In genomic region chr4:794911-795725, GRCh38 we compare ENCODE assay signal across 13 cellular contexts. TPM values are rescaled to one million over a fixed set of nuclear protein-coding genes. Genes with fewer than 3 reads are reported as not detected.
DNase-seq lines count a peak whose midpoint lies in the region; ATAC-seq and TF ChIP-seq lines count a peak whose summit lies in the region.
"Had no signal": no experiment of that assay in that cellular context is flagged by ENCODE, and none has a peak within 500 bp of the region (broad histone marks: within the 10 kb centered on the region; RNA-seq: fewer than 3 reads in every experiment).

No MANE protein-coding gene starts in this region.

- peaks cover 28% of the 10 kb centered on the region for H3K27me3 Mint-ChIP-seq in activated CD8-positive, alpha-beta T cell treated with anti-CD3 and anti-CD28 coated beads for 36 hours
- H3K27me3 Mint-ChIP-seq in activated CD8-positive, alpha-beta T cell treated with anti-CD3 and anti-CD28 coated beads, Interleukin-2, amount 10 ng/mL, durations not matched to agents 7 days and 5 days (ENCODE audit: low read depth) = peaks cover 40% of the 10 kb centered on the region

- H3K4me1 Mint-ChIP-seq in activated CD8-positive, alpha-beta T cell treated with anti-CD3 and anti-CD28 coated beads for 36 hours (ENCODE audit: low read depth) = peaks cover 31% of the 10 kb centered on the region
- H3K4me1 Mint-ChIP-seq in activated CD8-positive, alpha-beta T cell treated with anti-CD3 and anti-CD28 coated beads, Interleukin-2, amount 10 ng/mL, durations not matched to agents 7 days and 5 days (ENCODE audit: low read depth) = peaks cover 45% of the 10 kb centered on the region

- H3K27ac ChIP-seq in OCI-LY7 (ENCODE audit: low read depth, low read length, poor library complexity, severe bottlenecking) (peak overlapping the region; percentile 83), right cardiac atrium (ENCODE audit: low read length) (no peak overlapping the region), smooth muscle cell (ENCODE audit: low read depth) (no peak overlapping the region), RWPE1 (no peak overlapping the region)
- H3K27ac ChIP-seq: brain microvascular endothelial cell, HL-60 had no signal

- H3K79me2 ChIP-seq in OCI-LY7 (ENCODE audit: insufficient read depth, low read depth, low read length) (no peaks in the 10 kb centered on the region), smooth muscle cell (ENCODE audit: low read depth) (no peaks in the 10 kb centered on the region)

- H3K27me3 ChIP-seq in right cardiac atrium (ENCODE audit: control insufficient read depth, insufficient read depth) = no peaks in the 10 kb centered on the region
- H3K27me3 ChIP-seq in smooth muscle cell (ENCODE audit: low read depth) = peaks cover 62% of the 10 kb centered on the region

- H2AFZ ChIP-seq in OCI-LY7 (ENCODE audit: low read length) (peak overlapping the region; percentile 13; the same call in 1 of the 2 replicates), smooth muscle cell (ENCODE audit: low read depth) (no peak overlapping the region)

- no peaks in the 10 kb centered on the region for H4K20me1 ChIP-seq in OCI-LY7 (ENCODE audit: insufficient read depth, low read length)
- H4K20me1 ChIP-seq in smooth muscle cell (ENCODE audit: low read depth) = no peaks in the 10 kb centered on the region

- H3K36me3 Mint-ChIP-seq in activated CD8-positive, alpha-beta T cell treated with anti-CD3 and anti-CD28 coated beads for 36 hours (ENCODE audit: low read depth) = no peaks in the 10 kb centered on the region
- H3K36me3 Mint-ChIP-seq in activated CD8-positive, alpha-beta T cell treated with anti-CD3 and anti-CD28 coated beads, Interleukin-2, amount 10 ng/mL, durations not matched to agents 7 days and 5 days (ENCODE audit: low read depth) = no peaks in the 10 kb centered on the region

- peaks cover 76% of the 10 kb centered on the region for H3K4me1 ChIP-seq in OCI-LY7 (ENCODE audit: insufficient read depth, low read length, poor library complexity, severe bottlenecking)
- no peaks in the 10 kb centered on the region for H3K4me1 ChIP-seq in right cardiac atrium (ENCODE audit: control insufficient read depth, insufficient read depth, low read length)
- H3K4me1 ChIP-seq in smooth muscle cell (ENCODE audit: low read depth) = peaks cover 5% of the 10 kb centered on the region

- no peak overlapping the region for H3K9ac ChIP-seq in smooth muscle cell (ENCODE audit: low read depth)

- CTCF ChIA-PET in activated CD8-positive, alpha-beta T cell treated with anti-CD3 and anti-CD28 coated beads for 36 hours (lab: Charles Lee) = interaction anchor here (0.6 to 0.8 kb wide), 2 partner anchors 15 to 20 kb away, joined by 3 read pairs; no protein-coding TSS in a partner anchor
- CTCF ChIA-PET in activated CD8-positive, alpha-beta T cell treated with anti-CD3 and anti-CD28 coated beads, Interleukin-2, amount 10 ng/mL, durations not matched to agents 7 days and 5 days (lab: Charles Lee) = no interaction called here
- CTCF ChIA-PET in OCI-LY7 (lab: Charles Lee; ENCODE audit: unreplicated experiment) = interaction anchor here (1.9 kb wide), 1 partner anchor 12 kb away, joined by 5 read pairs; no protein-coding TSS in a partner anchor
- CTCF ChIA-PET in RWPE1 (lab: Yijun Ruan, JAX) = no interaction called here

- no peaks in the 10 kb centered on the region for H3K9me3 Mint-ChIP-seq in activated CD8-positive, alpha-beta T cell treated with anti-CD3 and anti-CD28 coated beads for 36 hours
- H3K9me3 Mint-ChIP-seq in activated CD8-positive, alpha-beta T cell treated with anti-CD3 and anti-CD28 coated beads, Interleukin-2, amount 10 ng/mL, durations not matched to agents 7 days and 5 days (ENCODE audit: insufficient read depth) = no peaks in the 10 kb centered on the region

- no peaks in the 10 kb centered on the region for H3F3A ChIP-seq in smooth muscle cell (ENCODE audit: low read depth)

- peak overlapping the region; percentile 54 for H3K4me3 ChIP-seq in OCI-LY7 (ENCODE audit: low read depth, low read length, poor library complexity, severe bottlenecking)
- H3K4me3 ChIP-seq in right cardiac atrium (ENCODE audit: low read length) = peak overlapping the region; percentile 18
- peak overlapping the region; percentile 16 for H3K4me3 ChIP-seq in smooth muscle cell

- ATAC-seq in activated CD8-positive, alpha-beta T cell treated with anti-CD3 and anti-CD28 coated beads for 36 hours = no peak
- ATAC-seq in activated CD8-positive, alpha-beta T cell treated with anti-CD3 and anti-CD28 coated beads, Interleukin-2, amount 10 ng/mL, durations not matched to agents 7 days and 5 days = no peak
- ATAC-seq in right cardiac atrium = no peak

- no peak overlapping the region for H3K27ac Mint-ChIP-seq in activated CD8-positive, alpha-beta T cell treated with anti-CD3 and anti-CD28 coated beads for 36 hours
- no peak overlapping the region for H3K27ac Mint-ChIP-seq in activated CD8-positive, alpha-beta T cell treated with anti-CD3 and anti-CD28 coated beads, Interleukin-2, amount 10 ng/mL, durations not matched to agents 7 days and 5 days

- H3K4me3 Mint-ChIP-seq in activated CD8-positive, alpha-beta T cell treated with anti-CD3 and anti-CD28 coated beads for 36 hours = peak overlapping the region; percentile 24
- no peak overlapping the region for H3K4me3 Mint-ChIP-seq in activated CD8-positive, alpha-beta T cell treated with anti-CD3 and anti-CD28 coated beads, Interleukin-2, amount 10 ng/mL, durations not matched to agents 7 days and 5 days

- H3K9me3 ChIP-seq in OCI-LY7 (ENCODE audit: low read length) (no peaks in the 10 kb centered on the region), right cardiac atrium (ENCODE audit: control insufficient read depth, low read length) (no peaks in the 10 kb centered on the region), smooth muscle cell (replicated peaks; ENCODE audit: low read depth) (no peaks in the 10 kb centered on the region)

- H3K36me3 ChIP-seq in OCI-LY7 (ENCODE audit: insufficient read depth, low read length) (no peaks in the 10 kb centered on the region), smooth muscle cell (ENCODE audit: low read depth) (no peaks in the 10 kb centered on the region)
- H3K36me3 ChIP-seq: brain microvascular endothelial cell had no signal

- POLR2A ChIA-PET in activated CD8-positive, alpha-beta T cell treated with anti-CD3 and anti-CD28 coated beads for 36 hours (lab: Charles Lee) = interaction anchor here (1.0 to 2.0 kb wide), 4 partner anchors 9 to 85 kb away, joined by 3 to 10 read pairs (median 4); no protein-coding TSS in a partner anchor
- POLR2A ChIA-PET in activated CD8-positive, alpha-beta T cell treated with anti-CD3 and anti-CD28 coated beads, Interleukin-2, amount 10 ng/mL, durations not matched to agents 7 days and 5 days (lab: Charles Lee) = interaction anchor here (2.8 kb wide), 1 partner anchor 13 kb away, joined by 19 read pairs; no protein-coding TSS in a partner anchor
- POLR2A ChIA-PET in OCI-LY7 (lab: Charles Lee) = interaction anchor here (0.6 to 2.9 kb wide), 4 partner anchors 12 to 179 kb away, joined by 3 to 39 read pairs (median 7); no protein-coding TSS in a partner anchor
- POLR2A ChIA-PET in RWPE1 (lab: Yijun Ruan, JAX; ENCODE audit: low non-redundant PET) = no interaction called here

- no peaks in the 10 kb centered on the region for H3K9me2 ChIP-seq in OCI-LY7 (ENCODE audit: insufficient read depth, low read length)

- no peak for DNase-seq in activated CD8-positive, alpha-beta T cell treated with anti-CD3 and anti-CD28 coated beads for 36 hours
- no peak for DNase-seq in activated CD8-positive, alpha-beta T cell treated with anti-CD3 and anti-CD28 coated beads, Interleukin-2, amount 10 ng/mL, durations not matched to agents 7 days and 5 days
- DNase-seq in OCI-LY7 (ENCODE audit: low spot score) (peak; percentile 14), right cardiac atrium (peak in 1 of 3 donors; percentile 55), smooth muscle cell (lab: John Stamatoyannopoulos, UW; ENCODE audit: unreplicated experiment) (no peak), RWPE1 (ENCODE audit: low spot score) (no peak), NCI-H526 treated with DMSO at 0.1 percent for 48 hours (lab: John Stamatoyannopoulos, UW) (no peak)
- DNase-seq in activated CD4-positive, CD25-positive, alpha-beta regulatory T cell (lab: John Stamatoyannopoulos, UW) = no peak
- DNase-seq: brain microvascular endothelial cell, NCI-H510A treated with DMSO at 0.1 percent for 48 hours had no signal

- intact Hi-C loops in activated CD8-positive, alpha-beta T cell treated with anti-CD3 and anti-CD28 coated beads for 36 hours (cut with micrococcal nuclease) = no loop called here
- intact Hi-C loops in OCI-LY7 (cut with micrococcal nuclease; ENCODE audit: unreplicated experiment) (no loop called here), right cardiac atrium (cut with DNase I) (no loop called here)

- 3% methylated on average over 71 of the region's 71 CpGs for WGBS in right cardiac atrium
- 16% methylated on average over 62 of the region's 71 CpGs for WGBS in smooth muscle cell (ENCODE audit: low lambda C conversion rate)

- H3K4me2 ChIP-seq in OCI-LY7 (ENCODE audit: low read length) (peak overlapping the region; percentile 66), smooth muscle cell (peak overlapping the region; percentile 77)

- no peak for TF ChIP-seq CTCF in activated CD8-positive, alpha-beta T cell treated with anti-CD3 and anti-CD28 coated beads for 36 hours (IDR thresholded peaks at IDR 0.05)
- peak; percentile 34; the same call in 1 of the 2 replicates for TF ChIP-seq CTCF in OCI-LY7 (conservative IDR thresholded peaks at IDR 0.05; ENCODE audit: low read length)
- TF ChIP-seq CTCF in smooth muscle cell (IDR thresholded peaks at IDR 0.05; ENCODE audit: borderline replicate concordance, insufficient read depth, poor library complexity, severe bottlenecking) = no peak
- TF ChIP-seq CTCF in RWPE1 (conservative IDR thresholded peaks at IDR 0.05; ENCODE audit: low read depth) = no peak

- BruUV-seq in OCI-LY7 (replicated peaks; lab: Mats Ljungman, UMichigan) = no TSS peak

RNA-seq across cellular contexts. Expression of gene CPLX1, which starts 30.8 kb away (rescaled TPM):
- total RNA-seq in activated CD8-positive, alpha-beta T cell treated with anti-CD3 and anti-CD28 coated beads for 36 hours = not detected
- total RNA-seq in activated CD8-positive, alpha-beta T cell treated with anti-CD3 and anti-CD28 coated beads, Interleukin-2, amount 10 ng/mL, durations not matched to agents 7 days and 5 days = under 1 TPM; 0.39 to 0.53 TPM
- 0.25 and 0.57 TPM in 2 replicates for total RNA-seq in OCI-LY7 (2014; rRNA removed; shearing (Covaris generic))
- 0.21 and 0.28 TPM in 2 replicates for total RNA-seq in OCI-LY7 (2022)
- total RNA-seq in right cardiac atrium = 1 to 10 TPM; 2.1 to 9.3 (median 4.5) TPM
- 7.2 TPM for polyA plus RNA-seq in right cardiac atrium
- total RNA-seq in smooth muscle cell = 0.58 TPM in 1 of 2 replicates, not detected in the other
- polyA plus RNA-seq in smooth muscle cell = not detected in 2 replicates
- total RNA-seq: glomerular endothelial cell had no signal
- polyA plus RNA-seq: AG04450 had no signal

Comparison
In these comparisons a context has a peak if more than half of its experiments do, and no peak if none do; other contexts are left out.
1. CTCF ChIA-PET loops: an anchor here in activated CD8-positive, alpha-beta T cell treated with anti-CD3 and anti-CD28 coated beads for 36 hours (0.6 to 0.8 kb wide) and OCI-LY7 (1.9 kb wide); none called in activated CD8-positive, alpha-beta T cell treated with anti-CD3 and anti-CD28 coated beads, Interleukin-2, amount 10 ng/mL, durations not matched to agents 7 days and 5 days and RWPE1.